ENCODE assay signal across 8 cellular contexts in the genomic region with DNA sequence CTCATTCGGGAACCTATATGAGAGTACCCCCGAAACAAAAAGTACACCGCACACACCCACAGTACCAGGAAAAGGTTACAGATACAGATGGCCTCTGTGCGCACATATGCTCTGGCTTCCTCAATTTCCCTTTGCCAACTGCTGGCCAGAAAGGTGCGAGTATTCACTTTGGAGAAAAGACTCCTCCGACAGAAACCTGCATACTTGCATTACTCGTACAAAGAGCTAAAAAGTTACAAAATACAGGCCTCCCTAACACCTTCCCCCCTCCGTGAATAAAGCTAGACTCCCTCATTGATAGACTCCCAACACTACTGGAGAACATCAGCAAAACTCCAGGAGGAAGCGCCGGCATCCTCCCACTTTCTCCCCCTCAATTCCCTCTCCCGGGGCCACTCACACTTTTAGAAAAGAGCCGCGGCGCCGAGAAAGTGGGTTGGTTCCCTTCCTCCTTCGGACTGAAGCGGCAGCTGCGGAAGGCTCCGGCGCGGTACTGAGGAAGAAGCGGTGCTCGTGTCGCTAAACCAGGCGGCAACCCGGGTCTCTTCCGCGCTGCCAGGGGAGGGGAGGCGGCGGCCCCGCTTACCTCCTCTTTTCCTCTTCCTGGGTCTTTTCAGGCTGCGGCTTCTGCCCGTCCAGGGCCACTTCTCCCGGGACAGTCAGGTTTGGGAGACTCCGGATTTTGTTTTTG. TPM values are rescaled to one million over a fixed set of nuclear protein-coding genes. Genes with fewer than 3 reads are reported as not detected.
DNase-seq lines count a peak whose midpoint lies in the region; ATAC-seq and TF ChIP-seq lines count a peak whose summit lies in the region.

No MANE protein-coding gene starts in this region.

- H3K4me3 ChIP-seq in BLaER1 (peak overlapping the region; percentile 98), left lung (peak overlapping the region; percentile 97 to 99)

- no peak for TF ChIP-seq CTCF in left lung (IDR thresholded peaks at IDR 0.05)

- H3K4me2 ChIP-seq in BLaER1 = peak overlapping the region; percentile 89

- H3K9me3 ChIP-seq in BLaER1 = peaks cover 6% of the 10 kb centered on the region
- H3K9me3 ChIP-seq in left lung = no peaks in the 10 kb centered on the region

- peak overlapping the region; percentile 93 for H3K27ac ChIP-seq in BLaER1
- H3K27ac ChIP-seq in left lung = peak overlapping the region; percentile 83 to 98

- H3K4me1 ChIP-seq in BLaER1 (peaks cover 59% of the 10 kb centered on the region), left lung (peaks cover 15 to 53% of the 10 kb centered on the region in 2 donors)

- peaks cover 67% of the 10 kb centered on the region for H3K4me1 Mint-ChIP-seq in central memory CD8-positive, alpha-beta T cell

- H3K27ac Mint-ChIP-seq in central memory CD8-positive, alpha-beta T cell (ENCODE audit: low read depth) = peak overlapping the region; percentile 96

- H3K9me3 Mint-ChIP-seq in central memory CD8-positive, alpha-beta T cell = no peaks in the 10 kb centered on the region

- peaks cover 22% of the 10 kb centered on the region for H3K36me3 ChIP-seq in BLaER1
- peaks cover 0 to 7% of the 10 kb centered on the region in 2 donors for H3K36me3 ChIP-seq in left lung

- H3K4me3 Mint-ChIP-seq in central memory CD8-positive, alpha-beta T cell = peak overlapping the region; percentile 85

- H3K9ac ChIP-seq in BLaER1 = peak overlapping the region; percentile 94

- DNase-seq in HT1080 (ENCODE audit: low read depth) (peak; percentile 11), UCSD-AML1 (lab: John Stamatoyannopoulos, UW; ENCODE audit: unreplicated experiment) (peak; percentile 59), left lung (peak; percentile 77 to 93), LoVo (ENCODE audit: low spot score) (no peak), occipital lobe (lab: John Stamatoyannopoulos, UW) (no peak)
- DNase-seq in central memory CD8-positive, alpha-beta T cell (ENCODE audit: low spot score in 2 of 2) = peak; percentile 30 to 38
- peak; percentile 48 for DNase-seq in stimulated activated CD4-positive, alpha-beta T cell treated with anti-CD3 and anti-CD28 coated beads, Interleukin-4, amount 100 ng/mL, for 24 hours

- H4K20me1 ChIP-seq in BLaER1 = peaks cover 73% of the 10 kb centered on the region

- H3K27me3 ChIP-seq in BLaER1 (no peaks in the 10 kb centered on the region), left lung (no peaks in the 10 kb centered on the region)

- no peaks in the 10 kb centered on the region for H3K27me3 Mint-ChIP-seq in central memory CD8-positive, alpha-beta T cell

- peaks cover 32% of the 10 kb centered on the region for H3K36me3 Mint-ChIP-seq in central memory CD8-positive, alpha-beta T cell (ENCODE audit: insufficient read depth)

- intact Hi-C loops in left lung (cut with DNase I) = no loop called here

- ATAC-seq in central memory CD8-positive, alpha-beta T cell (replicated peaks; ENCODE audit: extremely low read depth, poor library complexity, severe bottlenecking) = no peak
- peak; percentile 2 for ATAC-seq in left lung

RNA-seq across cellular contexts. Expression of gene FBXW7, which starts 1.2 kb away (rescaled TPM):
- total RNA-seq in HT1080 (2014; rRNA removed; shearing (Covaris generic)) = 15.0 and 17.4 TPM in 2 replicates
- polyA plus RNA-seq in HT1080 (2015; cell fraction: cytosol; rRNA removed) = 9.0 and 10.3 TPM in 2 replicates
- 27.4 and 38.5 TPM in 2 replicates for polyA plus RNA-seq in HT1080 (2015; cell fraction: nucleus; rRNA removed)
- total RNA-seq in left lung (10 to 100 TPM; 33.6 to 35.2 TPM), occipital lobe (285 TPM)

Comparison
In these comparisons a context has a peak if more than half of its experiments do, and no peak if none do; other contexts are left out.
1. DNase-seq: peak in HT1080 (single experiment), UCSD-AML1 (single experiment), central memory CD8-positive, alpha-beta T cell (2 of 2), left lung (2 of 2) and stimulated activated CD4-positive, alpha-beta T cell treated with anti-CD3 and anti-CD28 coated beads, Interleukin-4, amount 100 ng/mL, for 24 hours (single experiment); none in LoVo (single experiment) and occipital lobe (single experiment).